Comparison of ENCODE assay signal across 23 cellular contexts in the genomic region with DNA sequence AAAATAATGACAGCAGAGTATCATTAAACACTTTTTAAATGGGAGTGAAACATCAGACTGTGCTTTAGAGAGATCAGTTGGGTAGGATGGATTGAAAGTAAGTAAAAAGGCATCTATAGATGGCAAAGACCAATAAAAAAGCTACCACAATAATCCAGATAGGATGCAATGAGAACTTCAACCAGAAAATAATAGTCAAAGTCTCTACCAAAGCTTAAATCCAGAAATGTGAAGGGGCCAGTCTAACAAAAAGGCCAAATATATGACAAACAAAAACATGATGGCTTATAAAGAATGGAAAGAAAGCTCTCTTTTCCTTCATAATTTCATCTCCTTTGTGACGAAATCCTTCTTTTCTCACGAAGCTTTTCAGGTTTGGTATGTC. TPM values are rescaled to one million over a fixed set of nuclear protein-coding genes. Genes with fewer than 3 reads are reported as not detected.
DNase-seq lines count a peak whose midpoint lies in the region; TF ChIP-seq lines count a peak whose summit lies in the region.
"Had no signal": no experiment of that assay in that cellular context is flagged by ENCODE, and none has a peak within 500 bp of the region (broad histone marks: within the 10 kb centered on the region; RNA-seq: fewer than 3 reads in every experiment).

No MANE protein-coding gene starts in this region.

- H3K9me3 ChIP-seq in CD8-positive, alpha-beta memory T cell (ENCODE audit: low read length): no peaks in the 10 kb centered on the region
- H3K9me3 ChIP-seq in neutrophil (no peaks in the 10 kb centered on the region), stomach (no peaks in the 10 kb centered on the region)
- H3K9me3 ChIP-seq: body of pancreas, heart left ventricle, SJCRH30 had no signal

- POLR2A ChIA-PET in CD8-positive, alpha-beta memory T cell (lab: Charles Lee): interaction anchor here (0.5 to 1.4 kb wide), 2 partner anchors 9 to 12 kb away, joined by 4 to 6 read pairs; a partner anchor contains a TSS

- H3K36me3 ChIP-seq in CD8-positive, alpha-beta memory T cell (ENCODE audit: insufficient read depth, low read length): no peaks in the 10 kb centered on the region
- H3K36me3 ChIP-seq in neutrophil (no peaks in the 10 kb centered on the region), stomach (peaks cover 0 to 3% (median 0%) of the 10 kb centered on the region in 4 donors)
- H3K36me3 ChIP-seq: SJCRH30 had no signal

- H3K27ac Mint-ChIP-seq in CD8-positive, alpha-beta memory T cell: peak overlapping the region; percentile 10 to 72 (median 50)
- peak overlapping the region in 2 of 3 donors; percentile 6 to 93 for H3K27ac Mint-ChIP-seq in IgD-negative memory B cell
- H3K27ac Mint-ChIP-seq: activated naive CD8-positive, alpha-beta T cell treated with anti-CD3 and anti-CD28 coated beads, Interleukin-2, amount 10 ng/mL, durations not matched to agents 7 days and 5 days; T-helper 2 cell treated with Interferon-gamma antibody and Interleukin-4, amounts not matched to agents 5 μg/mL and 100 μg/mL, for 36 hours had no signal

- WGBS in stomach, 5 donors: 66 to 73% (median 70%) methylated on average over 2 of the region's 2 CpGs

- peaks cover 85 to 99% (median 98%) of the 10 kb centered on the region in 3 donors for H3K4me1 Mint-ChIP-seq in CD8-positive, alpha-beta memory T cell
- H3K4me1 Mint-ChIP-seq in IgD-negative memory B cell: peaks cover 54 to 78% (median 55%) of the 10 kb centered on the region in 3 donors

- peaks cover 88% of the 10 kb centered on the region for H3K4me1 ChIP-seq in CD8-positive, alpha-beta memory T cell (ENCODE audit: insufficient read depth, low read length)
- H3K4me1 ChIP-seq in neutrophil (ENCODE audit: control insufficient read depth in 1 of 2, insufficient read depth in 1 of 2, low read depth in 1 of 2, low read length in 1 of 2) (peaks cover 60 to 78% of the 10 kb centered on the region in 2 experiments), stomach (peaks cover 53 to 100% (median 82%) of the 10 kb centered on the region in 4 donors)

- TF ChIP-seq EP300 in stomach (IDR thresholded peaks at IDR 0.05): no peak

- peaks cover 0 to 20% (median 4%) of the 10 kb centered on the region in 3 donors for H3K36me3 Mint-ChIP-seq in CD8-positive, alpha-beta memory T cell
- H3K36me3 Mint-ChIP-seq in IgD-negative memory B cell: no peaks in the 10 kb centered on the region

- H3K27ac ChIP-seq in CD8-positive, alpha-beta memory T cell (ENCODE audit: low read depth, low read length): no peak overlapping the region
- H3K27ac ChIP-seq in neutrophil: peak overlapping the region; percentile 77
- H3K27ac ChIP-seq in stomach: no peak overlapping the region
- H3K27ac ChIP-seq: body of pancreas, heart left ventricle, KMS-11, SJCRH30 had no signal

- DNase-seq in CD8-positive, alpha-beta memory T cell: no peak
- DNase-seq in dedifferentiated amniotic fluid mesenchymal stem cell (ENCODE audit: extremely low spot score) (peak; percentile 69), stomach (no peak), T1000 (lab: John Stamatoyannopoulos, UW) (no peak), HPDE6-E6E7 (ENCODE audit: extremely low spot score) (no peak)
- DNase-seq: activated CD4-positive, CD25-positive, alpha-beta regulatory T cell; activated naive CD8-positive, alpha-beta T cell treated with anti-CD3 and anti-CD28 coated beads, Interleukin-2, amount 10 ng/mL, durations not matched to agents 7 days and 5 days; activated T-cell treated with anti-CD3 and anti-CD28 coated beads, Interleukin-2, amount 50 U/mL, for 4 hours; AML-193; body of pancreas; MV-4-11; NCI-H187 treated with DMSO at 0.1 percent for 48 hours; NCI-H226; NCI-H774; nucleus accumbens; stimulated activated CD4-positive, alpha-beta T cell treated with anti-CD3 and anti-CD28 coated beads, Interleukin-4, amount 100 ng/mL, for 1 hour; trophoblast cell had no signal

- no peaks in the 10 kb centered on the region for H3K27me3 Mint-ChIP-seq in CD8-positive, alpha-beta memory T cell
- H3K27me3 Mint-ChIP-seq in IgD-negative memory B cell: no peaks in the 10 kb centered on the region
- H3K27me3 Mint-ChIP-seq: activated naive CD8-positive, alpha-beta T cell treated with anti-CD3 and anti-CD28 coated beads, Interleukin-2, amount 10 ng/mL, durations not matched to agents 7 days and 5 days had no signal

- H3K27me3 ChIP-seq in CD8-positive, alpha-beta memory T cell (ENCODE audit: insufficient read depth, low read length, poor library complexity, severe bottlenecking): no peaks in the 10 kb centered on the region
- no peaks in the 10 kb centered on the region for H3K27me3 ChIP-seq in neutrophil
- no peaks in the 10 kb centered on the region for H3K27me3 ChIP-seq in stomach
- H3K27me3 ChIP-seq: body of pancreas, heart left ventricle, SJCRH30 had no signal

- no peak for TF ChIP-seq CTCF in neutrophil (IDR thresholded peaks at IDR 0.05)
- no peak for TF ChIP-seq CTCF in stomach (IDR thresholded peaks at IDR 0.05)

- CTCF ChIA-PET in CD8-positive, alpha-beta memory T cell (lab: Charles Lee): interaction anchor here (2.3 to 2.9 kb wide), 2 partner anchors 32 to 136 kb away, joined by 8 read pairs; no protein-coding TSS in a partner anchor

- TF ChIP-seq POLR2A in stomach (IDR thresholded peaks at IDR 0.05): no peak

- intact Hi-C loops in stomach (cut with DNase I; ENCODE audit: low total_unique reads): loop anchor here (10.0 kb wide), 1 partner anchor 126 kb away; no protein-coding TSS in a partner anchor

- H3K4me3 ChIP-seq in CD8-positive, alpha-beta memory T cell (ENCODE audit: low read length): no peak overlapping the region
- H3K4me3 ChIP-seq in neutrophil (ENCODE audit: low read depth in 1 of 2, low read length in 1 of 2): no peak overlapping the region
- no peak overlapping the region for H3K4me3 ChIP-seq in stomach
- H3K4me3 ChIP-seq: body of pancreas, heart left ventricle, SJCRH30 had no signal

- H3K9me3 Mint-ChIP-seq in CD8-positive, alpha-beta memory T cell: no peaks in the 10 kb centered on the region
- H3K9me3 Mint-ChIP-seq in IgD-negative memory B cell: no peaks in the 10 kb centered on the region
- H3K9me3 Mint-ChIP-seq: activated naive CD8-positive, alpha-beta T cell treated with anti-CD3 and anti-CD28 coated beads, Interleukin-2, amount 10 ng/mL, durations not matched to agents 7 days and 5 days; activated T-cell treated with anti-CD3 and anti-CD28 coated beads, Interleukin-2, amount 50 U/mL, for 4 hours; T-helper 2 cell treated with Interferon-gamma antibody and Interleukin-4, amounts not matched to agents 5 μg/mL and 100 μg/mL, for 36 hours had no signal

- peak overlapping the region in 6 of 7 donors; percentile 8 to 49 (median 28) for H3K4me3 Mint-ChIP-seq in CD8-positive, alpha-beta memory T cell
- H3K4me3 Mint-ChIP-seq in IgD-negative memory B cell: peak overlapping the region in 1 of 4 donors; percentile 69
- H3K4me3 Mint-ChIP-seq: activated naive CD8-positive, alpha-beta T cell treated with anti-CD3 and anti-CD28 coated beads, Interleukin-2, amount 10 ng/mL, durations not matched to agents 7 days and 5 days; activated T-cell treated with anti-CD3 and anti-CD28 coated beads, Interleukin-2, amount 50 U/mL, for 4 hours; T-helper 2 cell treated with Interferon-gamma antibody and Interleukin-4, amounts not matched to agents 5 μg/mL and 100 μg/mL, for 36 hours had no signal

RNA-seq across cellular contexts. Expression of a gene that starts 12.3 kb away (rescaled TPM):
- 10 to 100 TPM; 69.2 to 70.7 TPM for total RNA-seq in CD8-positive, alpha-beta memory T cell
- 20.9 TPM for polyA plus RNA-seq in CD8-positive, alpha-beta memory T cell
- polyA plus RNA-seq in IgD-negative memory B cell: 16.4 TPM
- total RNA-seq in stomach: 100 to 1,000 TPM; 109 to 288 (median 154) TPM
- polyA plus RNA-seq in stomach: 10 to 100 TPM in 2 of 3 donors, 1 to 10 TPM in 1; 9.2 to 17.3 (median 10.2) TPM
